1 cellular context compared by ENCODE assay signal in genomic region chr10:116554628-116555027, GRCh38.
TF ChIP-seq lines count a peak whose summit lies in the region.

No MANE protein-coding gene starts in this region.

TF ChIP-seq in WTC11, 78 proteins besides CTCF, POLR2A, EP300 and RAD21 (continued from another document):
- TF ChIP-seq ZNF281 (CRISPR knock-in tag; IDR thresholded peaks at IDR 0.05) (no peak), NFATC4 (CRISPR knock-in tag; IDR thresholded peaks at IDR 0.05) (no peak), USF2 (CRISPR knock-in tag; IDR thresholded peaks at IDR 0.05) (no peak), FOXK1 (CRISPR knock-in tag; IDR thresholded peaks at IDR 0.05) (no peak)
